1 cellular context compared by ENCODE assay signal in genomic region chr12:56476972-56477432, GRCh38.
TF ChIP-seq lines count a peak whose summit lies in the region.

No MANE protein-coding gene starts in this region.

TF ChIP-seq in WTC11, 78 proteins besides CTCF, POLR2A, EP300 and RAD21:
- TF ChIP-seq AR (CRISPR knock-in tag; IDR thresholded peaks at IDR 0.05) (no peak), ZNF425 (CRISPR knock-in tag; conservative IDR thresholded peaks at IDR 0.05) (no peak), PREB (CRISPR knock-in tag; IDR thresholded peaks at IDR 0.05; ENCODE audit: borderline replicate concordance) (no peak), SP1 (CRISPR knock-in tag; conservative IDR thresholded peaks at IDR 0.05) (no peak), E2F1 (CRISPR knock-in tag; IDR thresholded peaks at IDR 0.05) (no peak), ZNF532 (CRISPR knock-in tag; IDR thresholded peaks at IDR 0.05; ENCODE audit: borderline replicate concordance) (no peak), SMAD3 (CRISPR knock-in tag; IDR thresholded peaks at IDR 0.05; ENCODE audit: borderline replicate concordance) (no peak), NR2C2 (CRISPR knock-in tag; IDR thresholded peaks at IDR 0.05) (no peak), NR1H2 (CRISPR knock-in tag; IDR thresholded peaks at IDR 0.05) (no peak), MYBL2 (CRISPR knock-in tag; IDR thresholded peaks at IDR 0.05) (no peak), ZMAT4 (CRISPR knock-in tag; IDR thresholded peaks at IDR 0.05) (no peak), OVOL2 (CRISPR knock-in tag; IDR thresholded peaks at IDR 0.05; ENCODE audit: borderline replicate concordance) (no peak), FOXP1 (CRISPR knock-in tag; IDR thresholded peaks at IDR 0.05; ENCODE audit: borderline replicate concordance) (no peak), PRDM15 (CRISPR knock-in tag; IDR thresholded peaks at IDR 0.05) (no peak), GRHL2 (CRISPR knock-in tag; IDR thresholded peaks at IDR 0.05; ENCODE audit: insufficient replicate concordance, severe bottlenecking) (no peak), ZNF263 (CRISPR knock-in tag; IDR thresholded peaks at IDR 0.05; ENCODE audit: low read depth) (no peak), ZNF512 (CRISPR knock-in tag; IDR thresholded peaks at IDR 0.05; ENCODE audit: borderline replicate concordance) (no peak), JAZF1 (CRISPR knock-in tag; IDR thresholded peaks at IDR 0.05) (no peak)
TF ChIP-seq in WTC11: peak in this region for 0.
